Comparison of ENCODE assay signal across 1 cellular context in the genomic region with DNA sequence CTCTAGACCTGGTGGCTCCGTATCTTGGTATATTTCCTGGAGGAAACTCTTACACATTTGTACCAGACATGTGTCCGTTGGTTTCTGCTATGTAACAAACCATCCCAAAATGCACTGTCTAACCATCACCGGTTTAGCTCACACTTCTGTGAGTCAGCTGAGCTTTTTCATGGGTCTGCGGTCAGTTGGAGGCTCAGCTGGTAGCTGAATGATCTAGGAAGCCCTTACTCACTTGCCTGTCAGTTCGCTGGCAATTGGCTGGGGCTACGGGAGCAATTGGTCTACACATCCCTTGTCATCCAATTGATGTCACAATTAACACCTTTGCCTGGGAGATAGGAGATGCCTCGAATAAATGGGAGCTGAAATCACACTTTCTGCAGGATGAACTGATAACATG.
A peak's percentile ranks its signal among the peaks of the same experiment; 100 is the strongest.
TF ChIP-seq lines count a peak whose summit lies in the region.

No MANE protein-coding gene starts in this region.

TF ChIP-seq in IMR-90, 13 proteins besides CTCF, POLR2A, EP300 and RAD21:
- TF ChIP-seq MAFK (IDR thresholded peaks at IDR 0.05; ENCODE audit: low read depth, low read length) (no peak), ELK1 (IDR thresholded peaks at IDR 0.05; ENCODE audit: borderline replicate concordance, low read depth, low read length) (no peak), RCOR1 (IDR thresholded peaks at IDR 0.05; ENCODE audit: insufficient replicate concordance, low read length) (no peak), CEBPB (IDR thresholded peaks at IDR 0.05; ENCODE audit: low read depth, low read length) (no peak), NFE2L2 (IDR thresholded peaks at IDR 0.05; ENCODE audit: low read depth, low read length) (no peak), BHLHE40 (IDR thresholded peaks at IDR 0.05; ENCODE audit: low read depth, low read length) (peak; percentile 34; the same call in 1 of the 2 replicates), MXI1 (IDR thresholded peaks at IDR 0.05; ENCODE audit: borderline replicate concordance, low read depth, low read length) (no peak), SMC3 (IDR thresholded peaks at IDR 0.05; ENCODE audit: low read depth, low read length) (no peak)
